In the genomic region with DNA sequence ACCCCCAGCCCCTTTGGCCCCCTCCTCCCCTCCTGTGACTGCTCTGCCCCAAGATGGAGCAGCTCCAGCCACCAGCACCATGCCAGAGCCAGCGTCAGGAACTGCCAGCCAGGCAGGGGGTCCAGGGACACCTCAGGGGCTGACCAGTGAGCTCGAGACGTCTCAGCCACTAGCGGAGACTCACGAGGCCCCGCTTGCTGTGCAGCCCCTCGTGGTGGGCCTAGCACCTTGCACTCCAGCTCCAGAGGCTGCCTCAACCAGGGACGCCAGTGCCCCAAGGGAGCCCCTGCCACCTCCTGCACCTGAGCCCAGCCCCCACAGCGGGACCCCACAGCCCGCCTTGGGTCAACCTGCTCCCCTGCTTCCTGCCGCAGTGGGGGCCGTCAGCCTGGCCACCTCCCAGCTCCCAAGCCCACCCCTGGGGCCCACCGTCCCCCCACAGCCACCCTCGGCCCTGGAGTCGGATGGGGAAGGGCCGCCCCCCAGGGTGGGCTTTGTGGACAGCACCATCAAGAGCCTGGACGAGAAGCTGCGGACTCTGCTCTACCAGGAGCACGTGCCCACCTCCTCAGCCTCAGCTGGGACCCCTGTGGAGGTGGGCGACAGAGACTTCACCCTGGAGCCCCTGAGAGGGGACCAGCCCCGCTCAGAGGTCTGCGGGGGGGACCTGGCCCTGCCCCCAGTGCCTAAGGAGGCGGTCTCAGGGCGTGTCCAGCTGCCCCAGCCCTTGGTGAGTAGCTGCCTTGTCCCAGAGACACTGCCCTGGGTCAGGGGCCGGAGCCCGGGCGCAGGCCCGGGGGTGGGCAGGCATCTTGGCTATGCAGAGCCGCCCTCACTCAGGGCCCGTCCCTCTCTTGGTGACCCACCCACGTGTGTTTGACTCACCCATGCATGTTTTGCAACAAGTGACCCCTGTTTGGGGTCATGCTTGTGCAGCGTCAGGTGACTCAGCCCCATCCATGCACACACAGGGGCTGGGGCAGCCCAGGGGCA, we compare ENCODE assay signal across 10 cellular contexts.
DNase-seq lines count a peak whose midpoint lies in the region; TF ChIP-seq lines count a peak whose summit lies in the region.
"Had no signal": no experiment of that assay in that cellular context is flagged by ENCODE, and none has a peak within 500 bp of the region (broad histone marks: within the 10 kb centered on the region; RNA-seq: fewer than 3 reads in every experiment).

No MANE protein-coding gene starts in this region.

- H3K27me3 ChIP-seq in adrenal gland, result no peaks in the 10 kb centered on the region
- H3K27me3 ChIP-seq in tibial nerve, result no peaks in the 10 kb centered on the region

- CTCF ChIA-PET in activated CD4-positive, alpha-beta T cell treated with anti-CD3 and anti-CD28 coated beads, Interleukin-2, amount 10 ng/mL, durations not matched to agents 7 days and 5 days (lab: Charles Lee), result interaction anchor here (1.0 to 1.7 kb wide), 2 partner anchors 13 to 19 kb away, joined by 3 read pairs; no protein-coding TSS in a partner anchor

- H3K27ac ChIP-seq in adrenal gland (no peak overlapping the region), tibial nerve (peak overlapping the region in 3 of 4 donors; percentile 12 to 80 (median 80))
- H3K27ac ChIP-seq: SK-N-MC had no signal

- DNase-seq in activated CD4-positive, alpha-beta T cell treated with anti-CD3 and anti-CD28 coated beads, Interleukin-2, amount 10 ng/mL, durations not matched to agents 7 days and 5 days, result peak; percentile 4
- DNase-seq in activated CD4-positive, alpha-beta T cell treated with anti-CD3 and anti-CD28 coated beads for 4 hours, result no peak
- DNase-seq in adrenal gland (peak in 4 of 7 donors; percentile 29 to 47 (median 36)), iPS-NIHi7 (ENCODE audit: extremely low spot score) (peak; percentile 31), tibial nerve (ENCODE audit: low spot score in 2 of 2) (no peak), SIG-M5 (lab: John Stamatoyannopoulos, UW) (no peak), glutamatergic neuron (no peak)
- DNase-seq in activated CD4-positive, alpha-beta T cell treated with anti-CD3 and anti-CD28 coated beads, Interleukin-2, amount 10 ng/mL, durations not matched to agents 24 days and 14 days, result no peak
- DNase-seq: activated CD4-positive, alpha-beta T cell treated with anti-CD3 and anti-CD28 coated beads, Interleukin-2, amount 50 U/mL, for 4 hours had no signal

- TF ChIP-seq CTCF in adrenal gland (IDR thresholded peaks at IDR 0.05) (no peak), tibial nerve (IDR thresholded peaks at IDR 0.05) (no peak), glutamatergic neuron (IDR thresholded peaks at IDR 0.05; ENCODE audit: partially characterized antibody, unreplicated experiment) (no peak)

- peaks cover 10% of the 10 kb centered on the region for H3K27me3 Mint-ChIP-seq in activated CD4-positive, alpha-beta T cell treated with anti-CD3 and anti-CD28 coated beads, Interleukin-2, amount 10 ng/mL, durations not matched to agents 7 days and 5 days
- peaks cover 11% of the 10 kb centered on the region for H3K27me3 Mint-ChIP-seq in glutamatergic neuron (ENCODE audit: unreplicated experiment)
- H3K27me3 Mint-ChIP-seq in activated CD4-positive, alpha-beta T cell treated with anti-CD3 and anti-CD28 coated beads, Interleukin-2, amount 10 ng/mL, durations not matched to agents 24 days and 14 days, result peaks cover 9% of the 10 kb centered on the region

- H3K4me1 ChIP-seq in adrenal gland (replicated peaks in 1 of 2) (no peaks in the 10 kb centered on the region), tibial nerve (peaks cover 0 to 8% (median 0%) of the 10 kb centered on the region in 4 donors)

- TF ChIP-seq EP300 in tibial nerve (IDR thresholded peaks at IDR 0.05), result peak in 1 of 2 donors; percentile 43

- no peak overlapping the region for H3K4me3 Mint-ChIP-seq in activated CD4-positive, alpha-beta T cell treated with anti-CD3 and anti-CD28 coated beads, Interleukin-2, amount 10 ng/mL, durations not matched to agents 7 days and 5 days
- no peak overlapping the region for H3K4me3 Mint-ChIP-seq in glutamatergic neuron (ENCODE audit: unreplicated experiment)
- H3K4me3 Mint-ChIP-seq in activated CD4-positive, alpha-beta T cell treated with anti-CD3 and anti-CD28 coated beads, Interleukin-2, amount 10 ng/mL, durations not matched to agents 24 days and 14 days, result no peak overlapping the region

- H3K36me3 ChIP-seq in adrenal gland (replicated peaks in 1 of 2), result no peaks in the 10 kb centered on the region
- H3K36me3 ChIP-seq in tibial nerve, result no peaks in the 10 kb centered on the region

- POLR2A ChIA-PET in activated CD4-positive, alpha-beta T cell treated with anti-CD3 and anti-CD28 coated beads, Interleukin-2, amount 10 ng/mL, durations not matched to agents 7 days and 5 days (lab: Charles Lee), result no interaction called here

- no peak for TF ChIP-seq POLR2A in adrenal gland (IDR thresholded peaks at IDR 0.05)
- no peak for TF ChIP-seq POLR2A in tibial nerve (IDR thresholded peaks at IDR 0.05)

- intact Hi-C loops in adrenal gland (cut with DNase I), result no loop called here
- intact Hi-C loops in activated CD4-positive, alpha-beta T cell treated with anti-CD3 and anti-CD28 coated beads, Interleukin-2, amount 10 ng/mL, durations not matched to agents 24 days and 14 days (cut with micrococcal nuclease), result no loop called here

- H3K9me3 Mint-ChIP-seq in activated CD4-positive, alpha-beta T cell treated with anti-CD3 and anti-CD28 coated beads, Interleukin-2, amount 10 ng/mL, durations not matched to agents 7 days and 5 days, result no peaks in the 10 kb centered on the region
- H3K9me3 Mint-ChIP-seq in glutamatergic neuron (ENCODE audit: unreplicated experiment), result peaks cover 10% of the 10 kb centered on the region
- no peaks in the 10 kb centered on the region for H3K9me3 Mint-ChIP-seq in activated CD4-positive, alpha-beta T cell treated with anti-CD3 and anti-CD28 coated beads, Interleukin-2, amount 10 ng/mL, durations not matched to agents 24 days and 14 days

- no peaks in the 10 kb centered on the region for H3K9me3 ChIP-seq in adrenal gland (replicated peaks in 1 of 3)
- H3K9me3 ChIP-seq in tibial nerve, result peaks cover 0 to 4% (median 0%) of the 10 kb centered on the region in 4 donors

- H3K27ac Mint-ChIP-seq in activated CD4-positive, alpha-beta T cell treated with anti-CD3 and anti-CD28 coated beads, Interleukin-2, amount 10 ng/mL, durations not matched to agents 7 days and 5 days, result no peak overlapping the region
- H3K27ac Mint-ChIP-seq in glutamatergic neuron (ENCODE audit: unreplicated experiment), result no peak overlapping the region
- no peak overlapping the region for H3K27ac Mint-ChIP-seq in activated CD4-positive, alpha-beta T cell treated with anti-CD3 and anti-CD28 coated beads, Interleukin-2, amount 10 ng/mL, durations not matched to agents 24 days and 14 days

- no peaks in the 10 kb centered on the region for H3K36me3 Mint-ChIP-seq in activated CD4-positive, alpha-beta T cell treated with anti-CD3 and anti-CD28 coated beads, Interleukin-2, amount 10 ng/mL, durations not matched to agents 7 days and 5 days (ENCODE audit: low read depth)
- peaks cover 4% of the 10 kb centered on the region for H3K36me3 Mint-ChIP-seq in glutamatergic neuron (ENCODE audit: unreplicated experiment)
- H3K36me3 Mint-ChIP-seq in activated CD4-positive, alpha-beta T cell treated with anti-CD3 and anti-CD28 coated beads, Interleukin-2, amount 10 ng/mL, durations not matched to agents 24 days and 14 days (ENCODE audit: low read depth), result no peaks in the 10 kb centered on the region

- no peak overlapping the region for H3K4me3 ChIP-seq in adrenal gland
- H3K4me3 ChIP-seq in tibial nerve, result no peak overlapping the region
- H3K4me3 ChIP-seq: SK-N-MC had no signal

- WGBS in adrenal gland, 4 donors, result 40 to 77% (median 75%) methylated on average over 1 to 32 of the region's 32 CpGs
- WGBS in tibial nerve, 2 donors, result 61 to 74% methylated on average over 20 to 24 of the region's 32 CpGs

- H3K4me1 Mint-ChIP-seq in activated CD4-positive, alpha-beta T cell treated with anti-CD3 and anti-CD28 coated beads, Interleukin-2, amount 10 ng/mL, durations not matched to agents 7 days and 5 days, result no peaks in the 10 kb centered on the region
- H3K4me1 Mint-ChIP-seq in glutamatergic neuron (ENCODE audit: low read depth, unreplicated experiment), result peaks cover 30% of the 10 kb centered on the region
- no peaks in the 10 kb centered on the region for H3K4me1 Mint-ChIP-seq in activated CD4-positive, alpha-beta T cell treated with anti-CD3 and anti-CD28 coated beads, Interleukin-2, amount 10 ng/mL, durations not matched to agents 24 days and 14 days

Comparison
In these comparisons a context has a peak if more than half of its experiments do, and no peak if none do; other contexts are left out.
1. DNase-seq: peak in activated CD4-positive, alpha-beta T cell treated with anti-CD3 and anti-CD28 coated beads, Interleukin-2, amount 10 ng/mL, durations not matched to agents 7 days and 5 days (single experiment), adrenal gland (4 of 7) and iPS-NIHi7 (single experiment); none in activated CD4-positive, alpha-beta T cell treated with anti-CD3 and anti-CD28 coated beads for 4 hours (0 of 2), tibial nerve (0 of 2), SIG-M5 (single experiment), glutamatergic neuron (single experiment) and activated CD4-positive, alpha-beta T cell treated with anti-CD3 and anti-CD28 coated beads, Interleukin-2, amount 10 ng/mL, durations not matched to agents 24 days and 14 days (single experiment).
2. H3K27ac ChIP-seq: peak in tibial nerve (3 of 4); none in adrenal gland (0 of 5).